12 cellular contexts compared by ENCODE assay signal in the genomic region with DNA sequence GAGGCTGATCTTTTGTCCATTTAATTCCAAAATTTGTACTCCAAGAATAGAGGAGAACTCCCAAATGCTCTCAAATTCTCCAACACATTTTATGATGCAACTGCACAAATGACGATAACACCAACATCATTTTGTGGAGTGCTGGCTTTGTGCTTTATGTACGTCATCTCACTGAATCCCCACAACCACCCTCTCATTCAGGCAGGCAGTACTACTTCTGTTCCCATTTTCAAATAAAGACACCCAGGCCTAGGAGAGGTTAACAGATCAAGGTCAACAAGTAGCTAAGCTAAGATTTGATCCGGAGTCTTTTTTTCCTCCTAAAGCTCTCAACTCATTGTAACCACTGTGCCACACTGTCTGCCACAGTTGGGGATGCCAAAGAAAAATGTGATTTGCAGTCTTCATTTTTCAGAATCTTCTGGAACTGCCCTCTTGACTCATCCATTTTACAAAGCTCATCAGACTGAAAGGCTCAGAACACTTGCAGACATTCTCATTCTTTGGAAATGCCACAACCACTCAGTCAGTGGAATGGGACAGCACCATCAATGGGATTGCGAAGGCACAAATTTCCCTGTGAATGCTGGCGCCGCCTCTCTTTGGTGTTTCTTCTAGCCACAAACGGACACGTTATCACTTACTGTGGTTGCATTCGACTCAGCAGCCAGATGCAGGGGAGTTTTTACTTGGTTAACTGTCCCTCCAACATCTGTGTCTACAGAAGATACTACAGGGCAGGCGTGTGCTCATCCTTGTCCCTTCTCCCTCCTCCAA.
DNase-seq lines count a peak whose midpoint lies in the region; ATAC-seq lines count a peak whose summit lies in the region.
"Had no signal": no experiment of that assay in that cellular context is flagged by ENCODE, and none has a peak within 500 bp of the region (broad histone marks: within the 10 kb centered on the region; RNA-seq: fewer than 3 reads in every experiment).

No MANE protein-coding gene starts in this region.

- CTCF ChIA-PET in activated CD4-positive, alpha-beta T cell treated with anti-CD3 and anti-CD28 coated beads for 36 hours (lab: Charles Lee) = interaction anchor here (0.7 to 1.1 kb wide), 7 partner anchors 16 to 124 kb away, joined by 3 to 5 read pairs (median 4); no protein-coding TSS in a partner anchor

- H3K27me3 ChIP-seq in mononuclear cell (ENCODE audit: insufficient read depth, low read length) = no peaks in the 10 kb centered on the region
- H3K27me3 ChIP-seq: right lobe of liver, upper lobe of left lung had no signal

- H3K27me3 Mint-ChIP-seq in activated CD4-positive, alpha-beta T cell treated with anti-CD3 and anti-CD28 coated beads for 36 hours = no peaks in the 10 kb centered on the region
- no peaks in the 10 kb centered on the region for H3K27me3 Mint-ChIP-seq in stimulated activated naive B cell treated with anti-CD40 and anti-IgM and Interleukin-4, amounts not matched to agents 10 μg/mL and 1 μg/mL and 100 μg/mL, for 72 hours

- no peaks in the 10 kb centered on the region for H3K9me3 Mint-ChIP-seq in activated CD4-positive, alpha-beta T cell treated with anti-CD3 and anti-CD28 coated beads for 36 hours (ENCODE audit: low read depth)
- H3K9me3 Mint-ChIP-seq in stimulated activated naive B cell treated with anti-CD40 and anti-IgM and Interleukin-4, amounts not matched to agents 10 μg/mL and 1 μg/mL and 100 μg/mL, for 72 hours = no peaks in the 10 kb centered on the region

- peaks cover 32% of the 10 kb centered on the region for H3K4me1 ChIP-seq in mononuclear cell (ENCODE audit: insufficient read depth, low read length)
- H3K4me1 ChIP-seq: right lobe of liver, upper lobe of left lung had no signal

- H3K27ac Mint-ChIP-seq in activated CD4-positive, alpha-beta T cell treated with anti-CD3 and anti-CD28 coated beads for 36 hours = peak overlapping the region; percentile 99
- H3K27ac Mint-ChIP-seq in stimulated activated naive B cell treated with anti-CD40 and anti-IgM and Interleukin-4, amounts not matched to agents 10 μg/mL and 1 μg/mL and 100 μg/mL, for 72 hours = peak overlapping the region; percentile 97

- H3K4me1 Mint-ChIP-seq in activated CD4-positive, alpha-beta T cell treated with anti-CD3 and anti-CD28 coated beads for 36 hours = peaks cover 81% of the 10 kb centered on the region
- H3K4me1 Mint-ChIP-seq in stimulated activated naive B cell treated with anti-CD40 and anti-IgM and Interleukin-4, amounts not matched to agents 10 μg/mL and 1 μg/mL and 100 μg/mL, for 72 hours = peaks cover 41 to 85% of the 10 kb centered on the region in 2 donors

- peaks cover 69% of the 10 kb centered on the region for H3K36me3 Mint-ChIP-seq in activated CD4-positive, alpha-beta T cell treated with anti-CD3 and anti-CD28 coated beads for 36 hours (ENCODE audit: low read depth)
- H3K36me3 Mint-ChIP-seq in stimulated activated naive B cell treated with anti-CD40 and anti-IgM and Interleukin-4, amounts not matched to agents 10 μg/mL and 1 μg/mL and 100 μg/mL, for 72 hours = peaks cover 61 to 71% of the 10 kb centered on the region in 2 donors

- H3K4me3 Mint-ChIP-seq in activated CD4-positive, alpha-beta T cell treated with anti-CD3 and anti-CD28 coated beads for 36 hours = peak overlapping the region; percentile 93
- peak overlapping the region; percentile 88 to 93 for H3K4me3 Mint-ChIP-seq in stimulated activated naive B cell treated with anti-CD40 and anti-IgM and Interleukin-4, amounts not matched to agents 10 μg/mL and 1 μg/mL and 100 μg/mL, for 72 hours

- no peaks in the 10 kb centered on the region for H3K9me3 ChIP-seq in mononuclear cell (ENCODE audit: low read depth, low read length)
- H3K9me3 ChIP-seq: mucosa of descending colon, right lobe of liver, upper lobe of left lung had no signal

- intact Hi-C loops in activated CD4-positive, alpha-beta T cell treated with anti-CD3 and anti-CD28 coated beads for 36 hours (cut with DNase I, micrococcal nuclease) = loop anchor here (1.0 to 10.0 kb wide), 18 partner anchors 10 to 724 kb away; partner anchors contain the start of genes MDN1 (in 1 of the 2) and UBE2J1 (in 1 of the 2)

- POLR2A ChIA-PET in activated CD4-positive, alpha-beta T cell treated with anti-CD3 and anti-CD28 coated beads for 36 hours (lab: Charles Lee) = interaction anchor here (0.5 to 1.2 kb wide), 17 partner anchors 9 to 210 kb away, joined by 3 to 10 read pairs (median 3); no protein-coding TSS in a partner anchor

- H3K4me3 ChIP-seq in mononuclear cell (ENCODE audit: low read length) = peak overlapping the region; percentile 7
- H3K4me3 ChIP-seq: mucosa of descending colon, right lobe of liver, upper lobe of left lung had no signal

- DNase-seq in activated CD4-positive, alpha-beta T cell treated with anti-CD3 and anti-CD28 coated beads for 36 hours = peak; percentile 87
- DNase-seq in activated CD4-positive, alpha-beta T cell treated with anti-CD3 and anti-CD28 coated beads, Interleukin-2, amount 50 U/mL, for 1 hour = no peak
- DNase-seq in activated T-cell treated with anti-CD3 and anti-CD28 coated beads, Interleukin-2, amount 50 U/mL, for 48 hours = peak; percentile 83 to 85
- DNase-seq in stimulated activated naive B cell treated with anti-CD40 and anti-IgM and Interleukin-4, amounts not matched to agents 10 μg/mL and 1 μg/mL and 100 μg/mL, for 72 hours = peak; percentile 85
- DNase-seq in DMS153 (lab: John Stamatoyannopoulos, UW) (no peak), NCI-H2107 treated with DMSO at 0.1 percent for 48 hours (lab: John Stamatoyannopoulos, UW; ENCODE audit: unreplicated experiment) (no peak)
- DNase-seq: mucosa of descending colon, NCI-H187, right lobe of liver, upper lobe of left lung had no signal

- peak; percentile 52 for ATAC-seq in activated CD4-positive, alpha-beta T cell treated with anti-CD3 and anti-CD28 coated beads for 36 hours
- ATAC-seq in stimulated activated naive B cell treated with anti-CD40 and anti-IgM and Interleukin-4, amounts not matched to agents 10 μg/mL and 1 μg/mL and 100 μg/mL, for 72 hours (replicated peaks) = peak; percentile 70
- no peak for ATAC-seq in HG02759 (IDR thresholded peaks at IDR 0.05; ENCODE audit: unreplicated experiment)
- ATAC-seq: mucosa of descending colon, right lobe of liver had no signal

Comparison
In these comparisons a context has a peak if more than half of its experiments do, and no peak if none do; other contexts are left out.
1. DNase-seq: peak in activated CD4-positive, alpha-beta T cell treated with anti-CD3 and anti-CD28 coated beads for 36 hours (single experiment), activated T-cell treated with anti-CD3 and anti-CD28 coated beads, Interleukin-2, amount 50 U/mL, for 48 hours (2 of 2) and stimulated activated naive B cell treated with anti-CD40 and anti-IgM and Interleukin-4, amounts not matched to agents 10 μg/mL and 1 μg/mL and 100 μg/mL, for 72 hours (single experiment); none in activated CD4-positive, alpha-beta T cell treated with anti-CD3 and anti-CD28 coated beads, Interleukin-2, amount 50 U/mL, for 1 hour (single experiment), DMS153 (single experiment) and NCI-H2107 treated with DMSO at 0.1 percent for 48 hours (single experiment).